8 cellular contexts compared by ENCODE assay signal in the genomic region with DNA sequence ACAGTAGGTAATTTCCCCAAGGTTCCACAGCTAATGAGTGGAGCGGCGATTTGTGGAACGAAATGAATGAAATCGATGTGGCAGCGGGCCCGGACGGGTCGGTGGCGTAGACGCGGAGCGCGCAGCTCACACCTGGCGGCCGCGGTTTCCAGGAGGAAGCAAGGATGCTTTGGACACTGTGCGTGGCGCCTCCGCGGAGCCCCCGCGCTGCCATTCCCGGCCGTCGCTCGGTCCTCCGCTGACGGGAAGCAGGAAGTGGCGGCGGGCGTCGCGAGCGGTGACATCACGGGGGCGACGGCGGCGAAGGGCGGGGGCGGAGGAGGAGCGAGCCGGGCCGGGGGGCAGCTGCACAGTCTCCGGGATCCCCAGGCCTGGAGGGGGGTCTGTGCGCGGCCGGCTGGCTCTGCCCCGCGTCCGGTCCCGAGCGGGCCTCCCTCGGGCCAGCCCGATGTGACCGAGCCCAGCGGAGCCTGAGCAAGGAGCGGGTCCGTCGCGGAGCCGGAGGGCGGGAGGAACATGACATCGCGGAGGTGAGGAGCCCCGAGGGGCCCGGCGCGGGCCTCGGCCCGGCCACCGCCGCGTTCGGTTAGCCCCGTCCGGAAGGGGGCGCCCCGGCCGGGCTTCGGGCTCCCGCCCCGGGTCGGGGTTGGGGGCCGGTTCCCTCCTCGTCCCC. TPM values are rescaled to one million over a fixed set of nuclear protein-coding genes. Genes with fewer than 3 reads are reported as not detected.
A peak's percentile ranks its signal among the peaks of the same experiment; 100 is the strongest.
DNase-seq lines count a peak whose midpoint lies in the region; ATAC-seq, FAIRE-seq and TF ChIP-seq lines count a peak whose summit lies in the region.

Gene PTPN11, plus strand, starts transcription at position 352 of the 673 bp plus-strand sequence. Its CDS starts 165 bp downstream, at position 517.

- H3K4me1 ChIP-seq in keratinocyte (ENCODE audit: control insufficient read depth, extremely low read depth, insufficient read depth, low read length), result peaks cover 10% of the 10 kb centered on the region

- peak; percentile 60 for ATAC-seq in HG03064 (IDR thresholded peaks at IDR 0.05; ENCODE audit: low read depth, unreplicated experiment)

- peak within 1 kb of the TSS; percentile 91 for H3K4me2 ChIP-seq in keratinocyte (ENCODE audit: control insufficient read depth, extremely low read depth, insufficient read depth, low read depth, low read length)

- peak; percentile 98 for TF ChIP-seq POLR2A in GM18526 (IDR thresholded peaks at IDR 0.05; ENCODE audit: extremely low read depth, insufficient read length)

- no peaks in the 10 kb centered on the region for H3K27me3 ChIP-seq in keratinocyte (ENCODE audit: control insufficient read depth, extremely low read depth, insufficient read depth, low read length)

- peak within 1 kb of the TSS; percentile 88 for H3K27ac ChIP-seq in keratinocyte (ENCODE audit: control insufficient read depth, insufficient read depth, low read length)

- no peak for FAIRE-seq in keratinocyte (lab: Jason Lieb, UNC)

- H2AFZ ChIP-seq in keratinocyte (ENCODE audit: control insufficient read depth, low read length), result peak within 1 kb of the TSS; percentile 95

- H3K9me1 ChIP-seq in keratinocyte (ENCODE audit: control insufficient read depth, extremely low read depth, insufficient read depth, low read length), result no peaks in the 10 kb centered on the region

- dilution Hi-C loops in keratinocyte (cut with MboI; ENCODE audit: extremely low pct_ligation_motif_present, low sequenced_read_pairs), result no loop called here

- in situ Hi-C loops in ACHN (cut with HindIII; ENCODE audit: low pct_ligation_motif_present, low pct_unique_long_range_greater_than_20kb, low sequenced_read_pairs), result no loop called here

- peak within 1 kb of the TSS; percentile 82 for H3K9ac ChIP-seq in keratinocyte (ENCODE audit: control insufficient read depth, extremely low read depth, insufficient read depth, low read length)

- peak in 2 of 3 experiments; percentile 26 to 28 for TF ChIP-seq CTCF in keratinocyte (optimal IDR thresholded peaks at IDR 0.05 in 1 of 3, IDR thresholded peaks at IDR 0.05 in 1 of 3, conservative IDR thresholded peaks at IDR 0.05 in 1 of 3; ENCODE audit: extremely low read depth in 1 of 3, insufficient read depth in 2 of 3, low read length in 3 of 3)

- H4K20me1 ChIP-seq in keratinocyte (ENCODE audit: control insufficient read depth, extremely low read depth, insufficient read depth, low read length), result no peaks in the 10 kb centered on the region

- no peaks in the 10 kb centered on the region for H3K36me3 ChIP-seq in keratinocyte (ENCODE audit: control insufficient read depth in 2 of 2, extremely low read depth in 1 of 2, insufficient read depth in 2 of 2, low read length in 2 of 2)

- no peaks in the 10 kb centered on the region for H3K9me3 ChIP-seq in keratinocyte (ENCODE audit: control insufficient read depth, low read depth, low read length)

- peaks cover 48% of the 10 kb centered on the region for H3K79me2 ChIP-seq in keratinocyte (ENCODE audit: control insufficient read depth, insufficient read depth, low read length)

- peak; percentile 92 for DNase-seq in ACHN
- peak; percentile 93 for DNase-seq in NCI-H2227 treated with DMSO at 0.1 percent for 48 hours (lab: John Stamatoyannopoulos, UW)
- peak; percentile 83 for DNase-seq in activated CD4-positive, CD25-positive, alpha-beta regulatory T cell treated with anti-CD3 and anti-CD28 coated beads, Interleukin-2, amount 50 U/mL, for 16 hours (ENCODE audit: low read depth, low spot score)
- peak; percentile 89 for DNase-seq in central memory CD4-positive, alpha-beta T cell
- no peak for DNase-seq in keratinocyte (ENCODE audit: low read depth, low spot score)
- DNase-seq in stimulated activated CD4-positive, alpha-beta T cell treated with anti-CD3 and anti-CD28 coated beads, Interleukin-15, amount 100 ng/mL, for 1 hour (ENCODE audit: low read depth in 1 of 2, low spot score in 1 of 2), result peak; percentile 81 to 89

- peak within 1 kb of the TSS; percentile 90 to 95 (median 94) for H3K4me3 ChIP-seq in keratinocyte (ENCODE audit: control insufficient read depth in 2 of 3, extremely low read depth in 1 of 3, insufficient read depth in 2 of 3, low read depth in 1 of 3, low read length in 3 of 3)

RNA-seq across cellular contexts. Expression of gene PTPN11, which starts in this region (rescaled TPM):
- 56.0 to 95.3 TPM (median 82.6 TPM) in 3 replicates for polyA plus RNA-seq in keratinocyte
- 109 TPM for polyA plus RNA-seq in keratinocyte (2011; ENCODE audit: low read depth)
- 63.8 and 95.7 TPM in 2 replicates for polyA plus RNA-seq in keratinocyte (2011; cell fraction: cytosol; rRNA removed)
- 50.7 and 67.6 TPM in 2 replicates for polyA plus RNA-seq in keratinocyte (2011; cell fraction: nucleus; rRNA removed)
- polyA plus RNA-seq in keratinocyte (2012; ENCODE audit: low replicate concordance), result 40.8 and 79.8 TPM in 2 replicates
- 41.5 to 129 TPM (median 76.0 TPM) in 3 replicates for polyA minus RNA-seq in keratinocyte
- 92.7 TPM for polyA minus RNA-seq in keratinocyte (2011; cell fraction: cytosol; rRNA and poly(A)+ RNA removed)
- polyA minus RNA-seq in keratinocyte (2011; cell fraction: nucleus; rRNA and poly(A)+ RNA removed), result 38.1 and 83.2 TPM in 2 replicates
